In the genomic region with DNA sequence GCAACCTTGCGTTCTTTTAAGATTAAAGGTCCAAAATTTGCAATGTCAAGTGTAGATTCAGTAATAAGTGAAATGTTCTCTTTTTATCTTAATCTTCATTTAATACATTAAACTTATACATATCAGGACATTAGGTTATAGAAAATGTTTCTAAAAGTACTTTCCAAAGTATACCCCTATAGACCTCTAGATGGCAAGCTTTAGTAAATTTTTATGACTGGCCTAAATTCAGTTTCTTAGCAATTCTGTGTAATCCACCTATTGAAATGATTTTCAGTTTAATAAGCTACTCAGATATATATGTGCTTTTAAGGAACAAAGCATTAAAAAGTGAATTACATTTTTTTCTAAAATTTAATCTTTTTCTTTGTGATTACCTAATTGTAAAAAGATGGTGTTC, we compare ENCODE assay signal across 8 cellular contexts.
A peak's percentile ranks its signal among the peaks of the same experiment; 100 is the strongest.
DNase-seq lines count a peak whose midpoint lies in the region; ATAC-seq, FAIRE-seq and TF ChIP-seq lines count a peak whose summit lies in the region.

No MANE protein-coding gene starts in this region.

- peak; percentile 36 for DNase-seq in HCEC 1CT
- DNase-seq in SK-N-DZ (ENCODE audit: low spot score), result peak; percentile 23
- no peak for DNase-seq in NCI-H187 (lab: John Stamatoyannopoulos, UW)
- DNase-seq in COLO668 (lab: John Stamatoyannopoulos, UW; ENCODE audit: unreplicated experiment), result no peak
- no peak for DNase-seq in middle frontal gyrus (ENCODE audit: extremely low spot score, low spot score)

- no peak for ATAC-seq in GM18517 (IDR thresholded peaks at IDR 0.05; ENCODE audit: unreplicated experiment)

- peak; percentile 98 for FAIRE-seq in islet of Langerhans (lab: Jason Lieb, UNC)

- no peak overlapping the region for H3K27ac ChIP-seq in C4-2B

- TF ChIP-seq CTCF in C4-2B (conservative IDR thresholded peaks at IDR 0.05), result peak; percentile 50

Comparison
In these comparisons a context has a peak if more than half of its experiments do, and no peak if none do; other contexts are left out.
1. DNase-seq: peak in HCEC 1CT (single experiment) and SK-N-DZ (single experiment); none in NCI-H187 (0 of 2), COLO668 (single experiment) and middle frontal gyrus (single experiment).